19 cellular contexts compared by ENCODE assay signal in genomic region chr1:101732221-101732620, GRCh38.
DNase-seq lines count a peak whose midpoint lies in the region; ATAC-seq lines count a peak whose summit lies in the region.
"Had no signal": no experiment of that assay in that cellular context is flagged by ENCODE, and none has a peak within 500 bp of the region (broad histone marks: within the 10 kb centered on the region; RNA-seq: fewer than 3 reads in every experiment).

No MANE protein-coding gene starts in this region.

- H3K27me3 ChIP-seq in MG63, result no peaks in the 10 kb centered on the region
- H3K27me3 ChIP-seq: ovary, stomach had no signal

- ATAC-seq in GM18502 (IDR thresholded peaks at IDR 0.05; ENCODE audit: poor library complexity, unreplicated experiment), result peak; percentile 81
- peak; percentile 63 for ATAC-seq in GM19463 (IDR thresholded peaks at IDR 0.05; ENCODE audit: unreplicated experiment)
- peak; percentile 60 for ATAC-seq in HG02938 (IDR thresholded peaks at IDR 0.05; ENCODE audit: unreplicated experiment)
- ATAC-seq: HCT116 had no signal

- peak; percentile 23 for DNase-seq in RPMI8226
- DNase-seq in MG63, result no peak
- no peak for DNase-seq in NCI-H446 (lab: John Stamatoyannopoulos, UW)
- no peak for DNase-seq in kidney tubule cell (ENCODE audit: low spot score)
- DNase-seq in NCI-H2081 treated with DMSO at 0.1 percent for 48 hours (lab: John Stamatoyannopoulos, UW), result no peak
- DNase-seq: aorta; COR-L47; erythroblast; glutamatergic neuron; KG1; NCI-H1417 treated with DMSO at 0.1 percent for 48 hours; NCI-H510A treated with DMSO at 0.1 percent for 48 hours; ovary; stimulated activated CD4-positive, alpha-beta T cell treated with anti-CD3 and anti-CD28 coated beads, Interleukin-12 subunit alpha, Interleukin-12 subunit beta, amount 100 ng/mL, for 4 hours; stomach had no signal

- no peak overlapping the region for H3K4me3 ChIP-seq in MG63
- H3K4me3 ChIP-seq: ovary, stomach had no signal

- no peaks in the 10 kb centered on the region for H3K36me3 ChIP-seq in MG63
- H3K36me3 ChIP-seq: ovary, stomach had no signal

- no peaks in the 10 kb centered on the region for H3K9me3 ChIP-seq in MG63
- H3K9me3 ChIP-seq: ovary, stomach had no signal
